ENCODE assay signal across 3 cellular contexts in the genomic region with DNA sequence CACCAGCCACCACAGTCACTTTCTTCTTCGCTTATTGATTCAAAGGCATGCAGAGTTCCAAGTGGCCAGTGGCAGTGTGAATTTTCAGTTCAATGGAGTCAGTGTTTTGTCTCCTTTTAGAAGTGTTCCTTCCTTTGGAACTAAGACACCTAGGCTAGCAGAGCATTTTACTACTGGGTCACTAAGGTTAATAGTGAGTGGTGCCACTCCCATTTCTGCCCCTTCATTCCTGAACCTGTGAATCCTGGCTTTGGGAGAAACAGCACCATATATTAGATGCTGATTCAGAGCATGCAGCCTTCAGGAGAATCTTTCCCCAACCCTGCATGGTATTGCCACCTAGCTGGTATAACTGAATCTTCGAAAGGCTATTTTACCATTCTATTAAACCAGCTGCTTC.
"Had no signal": no experiment of that assay in that cellular context is flagged by ENCODE, and none has a peak within 500 bp of the region (broad histone marks: within the 10 kb centered on the region; RNA-seq: fewer than 3 reads in every experiment).

No MANE protein-coding gene starts in this region.

- H3K4me3 ChIP-seq: GM12878 had no signal

- ATAC-seq: GM12878 had no signal

- DNase-seq: GDM1, GF-D8 had no signal
